In the genomic region with DNA sequence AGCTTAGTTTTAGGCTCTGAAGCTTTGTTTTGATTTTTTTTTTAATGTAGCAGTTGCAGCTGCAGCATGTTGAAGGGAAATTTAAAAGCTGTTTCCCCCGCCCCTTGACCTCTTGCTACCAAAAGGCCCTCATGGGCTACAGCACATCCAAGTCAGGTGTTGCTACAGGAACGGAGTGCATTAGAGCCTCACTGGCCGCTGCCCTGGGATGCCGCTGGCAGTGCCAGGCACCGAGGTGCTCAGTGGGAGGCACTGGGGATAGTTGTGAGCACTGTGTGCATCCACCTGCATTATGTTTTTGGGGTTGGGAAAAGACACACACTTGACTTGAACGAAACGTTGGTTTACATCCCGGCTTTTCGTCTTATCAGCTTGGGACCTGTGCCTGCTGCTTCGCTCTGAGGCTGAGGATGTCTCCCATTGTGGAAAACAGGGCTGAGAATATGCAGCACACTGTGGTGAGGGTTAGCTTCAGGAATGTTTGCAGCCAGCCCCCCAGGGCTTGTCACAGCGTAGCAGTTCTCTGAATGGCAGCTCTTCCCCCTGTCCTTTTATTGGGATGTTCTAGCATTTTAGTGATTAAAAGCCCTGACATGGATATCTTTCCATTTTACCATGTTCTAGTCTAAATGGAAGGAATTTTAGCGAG, we compare ENCODE assay signal across 2 cellular contexts.
TF ChIP-seq lines count a peak whose summit lies in the region.

No MANE protein-coding gene starts in this region.

TF ChIP-seq in A549, 52 proteins besides CTCF, POLR2A, EP300 and RAD21 (continued from another document):
- TF ChIP-seq CHD2 (IDR thresholded peaks at IDR 0.05; ENCODE audit: low read length, partially characterized antibody) (no peak), BHLHE40 (IDR thresholded peaks at IDR 0.05; ENCODE audit: low read depth, low read length) (no peak), ZNF302 (CRISPR knock-in tag; IDR thresholded peaks at IDR 0.05) (no peak), MAX (IDR thresholded peaks at IDR 0.05) (no peak), MAZ (IDR thresholded peaks at IDR 0.05; ENCODE audit: borderline replicate concordance, low read depth, low read length) (no peak), PHF8 (IDR thresholded peaks at IDR 0.05; ENCODE audit: borderline replicate concordance, low read depth) (no peak), ESRRA (IDR thresholded peaks at IDR 0.05; ENCODE audit: borderline replicate concordance, low read length) (no peak), HOXA7 (CRISPR knock-in tag; IDR thresholded peaks at IDR 0.05) (no peak), CEBPB (IDR thresholded peaks at IDR 0.05) (no peak), MAFK (IDR thresholded peaks at IDR 0.05; ENCODE audit: partially characterized antibody) (no peak), POLR2AphosphoS2 (conservative IDR thresholded peaks at IDR 0.05; ENCODE audit: low read length) (no peak)
- TF ChIP-seq, protein P1, sequence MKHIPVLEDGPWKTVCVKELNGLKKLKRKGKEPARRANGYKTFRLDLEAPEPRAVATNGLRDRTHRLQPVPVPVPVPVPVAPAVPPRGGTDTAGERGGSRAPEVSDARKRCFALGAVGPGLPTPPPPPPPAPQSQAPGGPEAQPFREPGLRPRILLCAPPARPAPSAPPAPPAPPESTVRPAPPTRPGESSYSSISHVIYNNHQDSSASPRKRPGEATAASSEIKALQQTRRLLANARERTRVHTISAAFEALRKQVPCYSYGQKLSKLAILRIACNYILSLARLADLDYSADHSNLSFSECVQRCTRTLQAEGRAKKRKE (CRISPR knock-in tag; IDR thresholded peaks at IDR 0.05; ENCODE audit: low read depth) = no peak

TF ChIP-seq in HEK293T, 16 proteins besides CTCF, POLR2A, EP300 and RAD21 (continued from another document):
- TF ChIP-seq CTBP1 (IDR thresholded peaks at IDR 0.05; ENCODE audit: borderline replicate concordance) (no peak), SUZ12 (IDR thresholded peaks at IDR 0.05) (no peak), FOXA1 (IDR thresholded peaks at IDR 0.05) (no peak), ELF4 (IDR thresholded peaks at IDR 0.05) (no peak), ARNT (IDR thresholded peaks at IDR 0.05) (no peak), FOXK2 (IDR thresholded peaks at IDR 0.05) (no peak), TARDBP (IDR thresholded peaks at IDR 0.05) (no peak), LEF1 (IDR thresholded peaks at IDR 0.05; ENCODE audit: borderline replicate concordance) (no peak), ZNF384 (IDR thresholded peaks at IDR 0.05) (no peak), BHLHE40 (IDR thresholded peaks at IDR 0.05; ENCODE audit: borderline replicate concordance) (no peak)
